ENCODE assay signal across 25 cellular contexts in genomic region chr7:130189281-130189782, GRCh38. TPM values are rescaled to one million over a fixed set of nuclear protein-coding genes. Genes with fewer than 3 reads are reported as not detected.
DNase-seq lines count a peak whose midpoint lies in the region; TF ChIP-seq lines count a peak whose summit lies in the region.
"Had no signal": no experiment of that assay in that cellular context is flagged by ENCODE, and none has a peak within 500 bp of the region (broad histone marks: within the 10 kb centered on the region; RNA-seq: fewer than 3 reads in every experiment).

No MANE protein-coding gene starts in this region.

- peak overlapping the region; percentile 68 for H3K27ac ChIP-seq in osteoblast (ENCODE audit: low read depth, low read length)
- no peak overlapping the region for H3K27ac ChIP-seq in esophagus muscularis mucosa (replicated peaks in 1 of 4)
- no peak overlapping the region for H3K27ac ChIP-seq in hepatocyte
- H3K27ac ChIP-seq in suprapubic skin = no peak overlapping the region
- H3K27ac ChIP-seq: breast epithelium, foreskin keratinocyte, uterus had no signal

- no peak overlapping the region for H3K4me2 ChIP-seq in osteoblast (ENCODE audit: insufficient read depth, low read length)
- no peak overlapping the region for H3K4me2 ChIP-seq in hepatocyte

- WGBS in esophagus muscularis mucosa = 87% methylated on average over 9 of the region's 9 CpGs
- 93% methylated on average over 9 of the region's 9 CpGs for WGBS in hepatocyte (ENCODE audit: low lambda C conversion rate, missing lambda C conversion rate)
- 93% methylated on average over 9 of the region's 9 CpGs for WGBS in suprapubic skin

- intact Hi-C loops in esophagus muscularis mucosa (cut with DNase I) = no loop called here

- H3K4me3 ChIP-seq in BJ (ENCODE audit: low read depth, low read length) (no peak overlapping the region), osteoblast (ENCODE audit: insufficient read depth, low read length) (no peak overlapping the region), esophagus muscularis mucosa (no peak overlapping the region), hepatocyte (no peak overlapping the region), suprapubic skin (no peak overlapping the region)
- H3K4me3 ChIP-seq: breast epithelium, mucosa of descending colon, uterus had no signal

- H3K9me3 ChIP-seq in osteoblast (ENCODE audit: low read depth, low read length) = no peaks in the 10 kb centered on the region
- H3K9me3 ChIP-seq in esophagus muscularis mucosa = no peaks in the 10 kb centered on the region
- no peaks in the 10 kb centered on the region for H3K9me3 ChIP-seq in hepatocyte (ENCODE audit: low read depth)
- no peaks in the 10 kb centered on the region for H3K9me3 ChIP-seq in suprapubic skin
- H3K9me3 ChIP-seq: breast epithelium, mucosa of descending colon, uterus had no signal

- no peak for TF ChIP-seq POLR2A in esophagus muscularis mucosa (IDR thresholded peaks at IDR 0.05; ENCODE audit: low read depth)
- no peak for TF ChIP-seq POLR2A in suprapubic skin (IDR thresholded peaks at IDR 0.05)

- peaks cover 8% of the 10 kb centered on the region for H3K4me1 ChIP-seq in osteoblast (ENCODE audit: insufficient read depth, low read length)
- no peaks in the 10 kb centered on the region for H3K4me1 ChIP-seq in esophagus muscularis mucosa
- H3K4me1 ChIP-seq in hepatocyte (ENCODE audit: insufficient read depth) = no peaks in the 10 kb centered on the region
- no peaks in the 10 kb centered on the region for H3K4me1 ChIP-seq in suprapubic skin
- H3K4me1 ChIP-seq: breast epithelium, foreskin keratinocyte, uterus had no signal

- TF ChIP-seq EP300 in esophagus muscularis mucosa (IDR thresholded peaks at IDR 0.05) = no peak
- no peak for TF ChIP-seq EP300 in suprapubic skin (IDR thresholded peaks at IDR 0.05)

- POLR2A ChIA-PET in BJ (lab: Charles Lee) = interaction anchor here (0.6 kb wide), 1 partner anchor 12 kb away, joined by 3 read pairs; no protein-coding TSS in a partner anchor

- DNase-seq in BJ (ENCODE audit: low read depth) (peak; percentile 18), NCI-H226 (peak; percentile 30), dedifferentiated amniotic fluid mesenchymal stem cell (ENCODE audit: extremely low spot score) (peak; percentile 16), osteoblast (ENCODE audit: insufficient read length, low spot score, missing footprints) (no peak), esophagus muscularis mucosa (ENCODE audit: extremely low spot score) (no peak), hepatocyte (ENCODE audit: low spot score) (no peak), suprapubic skin (ENCODE audit: low spot score in 2 of 2) (no peak), T-helper 1 cell (no peak)
- DNase-seq: activated B cell treated with CpG ODN at 0.5 μM for 24 hours; activated CD4-positive, alpha-beta T cell treated with anti-CD3 and anti-CD28 coated beads, Interleukin-2, amount 50 U/mL, for 4 hours; activated CD8-positive, alpha-beta memory T cell treated with anti-CD3 and anti-CD28 coated beads, Interleukin-2, amount 50 U/mL, for 48 hours; activated naive CD8-positive, alpha-beta T cell treated with anti-CD3 and anti-CD28 coated beads for 36 hours; DMS79 treated with DMSO at 0.1 percent for 48 hours; foreskin keratinocyte; hypothalamus; left ventricle myocardium superior; mucosa of descending colon; NCI-H1436; NCI-H526; uterus had no signal

- H4K20me1 ChIP-seq in osteoblast (ENCODE audit: insufficient read depth, low read length) (no peaks in the 10 kb centered on the region), hepatocyte (ENCODE audit: insufficient read depth, poor library complexity, severe bottlenecking) (no peaks in the 10 kb centered on the region)

- H3K79me2 ChIP-seq in osteoblast (ENCODE audit: insufficient read depth, low read length) (no peaks in the 10 kb centered on the region), hepatocyte (peaks cover 5% of the 10 kb centered on the region)

- CTCF ChIA-PET in BJ (lab: Yijun Ruan, JAX) = interaction anchor here (0.8 kb wide), 1 partner anchor 18 kb away, joined by 4 read pairs; no protein-coding TSS in a partner anchor

- H3K9me2 ChIP-seq in hepatocyte (replicated peaks; ENCODE audit: insufficient read depth) = no peaks in the 10 kb centered on the region

- TF ChIP-seq CTCF in BJ (IDR thresholded peaks at IDR 0.05; ENCODE audit: insufficient read depth, low read depth, low read length) (no peak), osteoblast (IDR thresholded peaks at IDR 0.05; ENCODE audit: extremely low read depth, low read depth, low read length) (no peak), esophagus muscularis mucosa (IDR thresholded peaks at IDR 0.05) (no peak), hepatocyte (IDR thresholded peaks at IDR 0.05; ENCODE audit: poor library complexity) (no peak), suprapubic skin (IDR thresholded peaks at IDR 0.05) (no peak)

- no peaks in the 10 kb centered on the region for H3K27me3 ChIP-seq in BJ (ENCODE audit: control insufficient read depth, insufficient read depth, low read length)
- H3K27me3 ChIP-seq in osteoblast (ENCODE audit: insufficient read depth, low read length) = no peaks in the 10 kb centered on the region
- no peaks in the 10 kb centered on the region for H3K27me3 ChIP-seq in esophagus muscularis mucosa
- no peaks in the 10 kb centered on the region for H3K27me3 ChIP-seq in hepatocyte
- no peaks in the 10 kb centered on the region for H3K27me3 ChIP-seq in suprapubic skin
- H3K27me3 ChIP-seq: breast epithelium, foreskin keratinocyte, uterus had no signal

- H2AFZ ChIP-seq in osteoblast (ENCODE audit: low read length) (no peak overlapping the region), hepatocyte (no peak overlapping the region)

- H3K36me3 ChIP-seq in BJ (ENCODE audit: control insufficient read depth, insufficient read depth, low read length) (no peaks in the 10 kb centered on the region; the same call in 1 of the 2 replicates), osteoblast (ENCODE audit: insufficient read depth, low read length) (peaks cover 9% of the 10 kb centered on the region), esophagus muscularis mucosa (peaks cover 5 to 63% (median 33%) of the 10 kb centered on the region in 4 donors), hepatocyte (replicated peaks; ENCODE audit: insufficient read depth, low read depth) (no peaks in the 10 kb centered on the region), suprapubic skin (peaks cover 43% of the 10 kb centered on the region)
- H3K36me3 ChIP-seq: breast epithelium, uterus had no signal

RNA-seq across cellular contexts. Expression of gene TMEM209, which starts 15.9 kb away (rescaled TPM):
- polyA plus RNA-seq in BJ (2011; rRNA removed) (15.5 and 19.2 TPM in 2 replicates), hepatocyte (14.1 and 16.1 TPM in 2 replicates)
- polyA minus RNA-seq in BJ (2011; rRNA and poly(A)+ RNA removed) = 17.5 and 30.5 TPM in 2 replicates
- total RNA-seq in osteoblast (19.9 and 20.0 TPM in 2 replicates), esophagus muscularis mucosa (1 to 10 TPM; 6.8 to 8.7 (median 8.0) TPM), hepatocyte (13.6 and 14.2 TPM in 2 replicates), suprapubic skin (10 to 100 TPM in 3 of 4 donors, 1 to 10 TPM in 1; 8.7 to 15.0 (median 12.6) TPM)

RNA-seq across cellular contexts. Expression of gene SSMEM1, which starts 18.3 kb away (rescaled TPM):
- polyA plus RNA-seq in BJ (2011; rRNA removed) (0.06 TPM in 1 of 2 replicates, not detected in the other), hepatocyte (not detected in 2 replicates)
- not detected in 2 replicates for polyA minus RNA-seq in BJ (2011; rRNA and poly(A)+ RNA removed)
- total RNA-seq in osteoblast (not detected in 2 replicates), esophagus muscularis mucosa (not detected), hepatocyte (not detected in 2 replicates), suprapubic skin (not detected)
- total RNA-seq: activated B cell treated with CpG ODN at 0.5 μM for 24 hours; activated naive CD8-positive, alpha-beta T cell treated with anti-CD3 and anti-CD28 coated beads for 36 hours; breast epithelium; foreskin keratinocyte; H1; left ventricle myocardium superior; mucosa of descending colon; neural crest cell; progenitor cell of endocrine pancreas; subcutaneous adipose tissue; uterus had no signal
- polyA plus RNA-seq: foreskin keratinocyte, H1 had no signal

Comparison
In these comparisons a context has a peak if more than half of its experiments do, and no peak if none do; other contexts are left out.
1. DNase-seq: peak in BJ (single experiment), NCI-H226 (single experiment) and dedifferentiated amniotic fluid mesenchymal stem cell (single experiment); none in osteoblast (single experiment), esophagus muscularis mucosa (single experiment), hepatocyte (single experiment), suprapubic skin (0 of 2) and T-helper 1 cell (0 of 5).